ENCODE assay signal across 23 cellular contexts in the genomic region with DNA sequence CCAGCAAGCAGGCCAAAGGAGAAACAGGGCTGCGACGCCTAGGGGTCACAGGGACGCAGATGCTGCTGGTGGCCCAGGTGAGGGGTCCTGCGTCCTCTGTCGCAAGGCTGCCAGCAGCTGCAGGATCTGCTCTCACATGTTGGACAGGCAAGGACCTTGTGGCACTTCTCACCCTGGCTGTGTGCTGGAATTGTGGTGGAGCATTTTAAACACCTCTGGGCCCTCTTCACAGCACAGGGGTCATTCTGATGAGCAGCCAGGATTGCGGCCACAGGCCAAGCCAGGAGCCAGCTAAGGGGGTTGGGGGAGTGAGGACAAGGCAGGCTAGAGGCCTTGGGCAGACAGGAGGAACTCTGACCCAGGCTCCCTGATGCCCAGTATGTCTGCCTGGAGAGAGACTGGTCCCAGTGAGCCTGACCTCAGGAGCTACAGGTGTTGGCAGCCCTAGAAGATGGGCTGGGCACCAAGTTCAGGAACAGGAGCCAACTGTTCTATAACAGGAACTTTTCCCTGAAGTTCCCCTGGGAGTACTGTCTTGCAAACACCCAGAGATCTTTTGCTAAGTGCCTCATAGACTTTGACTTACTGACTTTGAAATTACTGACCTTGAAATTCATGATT. TPM values are rescaled to one million over a fixed set of nuclear protein-coding genes. Genes with fewer than 3 reads are reported as not detected.
"Had no signal": no experiment of that assay in that cellular context is flagged by ENCODE, and none has a peak within 500 bp of the region (broad histone marks: within the 10 kb centered on the region; RNA-seq: fewer than 3 reads in every experiment).

No MANE protein-coding gene starts in this region.

- H3K4me3 ChIP-seq: coronary artery, esophagus squamous epithelium, hepatocyte, mucosa of descending colon had no signal

- H3K27me3 ChIP-seq: esophagus squamous epithelium, hepatocyte had no signal

- H3K4me1 Mint-ChIP-seq: activated naive CD8-positive, alpha-beta T cell treated with anti-CD3 and anti-CD28 coated beads, Interleukin-2, amount 10 ng/mL, durations not matched to agents 7 days and 5 days; activated T-helper 17 cell treated with anti-CD3 and anti-CD28 coated beads, Interleukin-2, amount 50 U/mL, for 72 hours had no signal

- DNase-seq: activated CD4-positive, alpha-beta T cell treated with anti-CD3 and anti-CD28 coated beads for 1 hour; activated CD4-positive, alpha-beta T cell treated with anti-CD3 and anti-CD28 coated beads, Interleukin-2, amount 50 U/mL, for 4 hours; activated CD8-positive, alpha-beta memory T cell treated with anti-CD3 and anti-CD28 coated beads for 24 hours; activated CD8-positive, alpha-beta memory T cell treated with anti-CD3 and anti-CD28 coated beads, Interleukin-2, amount 50 U/mL, for 4 hours; activated naive CD4-positive, alpha-beta T cell treated with anti-CD3 and anti-CD28 coated beads for 36 hours; activated naive CD8-positive, alpha-beta T cell treated with anti-CD3 and anti-CD28 coated beads, Interleukin-2, amount 10 ng/mL, durations not matched to agents 7 days and 5 days; activated T-cell treated with anti-CD3 and anti-CD28 coated beads, Interleukin-2, amount 50 U/mL, for 24 hours; amniotic stem cell; cerebellar nuclear complex; endodermal cell; esophagus squamous epithelium; kidney glomerular epithelial cell; mesendoderm; mucosa of descending colon; stimulated activated CD4-positive, alpha-beta T cell treated with anti-CD3 and anti-CD28 coated beads, Interleukin-12 subunit alpha, Interleukin-12 subunit beta, amount 100 ng/mL, for 4 hours; stimulated activated CD4-positive, alpha-beta T cell treated with anti-CD3 and anti-CD28 coated beads, Interleukin-4, amount 100 ng/mL, for 4 hours; stimulated activated naive CD8-positive, alpha-beta T cell treated with anti-CD3 and anti-CD28 coated beads, Interleukin-15, Interleukin-2, amounts not matched to agents 100 U/mL and 50 U/mL, for 24 hours; T-helper 9 cell had no signal

- ATAC-seq: activated T-helper 17 cell treated with anti-CD3 and anti-CD28 coated beads, Interleukin-2, amount 50 U/mL, for 72 hours; mucosa of descending colon; stimulated activated naive CD8-positive, alpha-beta T cell treated with anti-CD3 and anti-CD28 coated beads, Interleukin-15, Interleukin-2, amounts not matched to agents 100 U/mL and 50 U/mL, for 24 hours had no signal

- H3K27ac Mint-ChIP-seq: activated naive CD4-positive, alpha-beta T cell treated with anti-CD3 and anti-CD28 coated beads for 36 hours; activated naive CD8-positive, alpha-beta T cell treated with anti-CD3 and anti-CD28 coated beads, Interleukin-2, amount 10 ng/mL, durations not matched to agents 7 days and 5 days; activated T-cell treated with anti-CD3 and anti-CD28 coated beads, Interleukin-2, amount 50 U/mL, for 24 hours; activated T-helper 17 cell treated with anti-CD3 and anti-CD28 coated beads, Interleukin-2, amount 50 U/mL, for 72 hours; endodermal cell had no signal

- H3K9me3 ChIP-seq: esophagus squamous epithelium, mucosa of descending colon had no signal

- H3K9me3 Mint-ChIP-seq: activated naive CD4-positive, alpha-beta T cell treated with anti-CD3 and anti-CD28 coated beads for 36 hours; activated naive CD8-positive, alpha-beta T cell treated with anti-CD3 and anti-CD28 coated beads, Interleukin-2, amount 10 ng/mL, durations not matched to agents 7 days and 5 days; activated T-cell treated with anti-CD3 and anti-CD28 coated beads, Interleukin-2, amount 50 U/mL, for 24 hours; activated T-helper 17 cell treated with anti-CD3 and anti-CD28 coated beads, Interleukin-2, amount 50 U/mL, for 72 hours; endodermal cell; neural crest cell had no signal

- H3K36me3 Mint-ChIP-seq: activated naive CD8-positive, alpha-beta T cell treated with anti-CD3 and anti-CD28 coated beads, Interleukin-2, amount 10 ng/mL, durations not matched to agents 7 days and 5 days had no signal

- H3K4me3 Mint-ChIP-seq: activated naive CD4-positive, alpha-beta T cell treated with anti-CD3 and anti-CD28 coated beads for 36 hours; activated naive CD8-positive, alpha-beta T cell treated with anti-CD3 and anti-CD28 coated beads, Interleukin-2, amount 10 ng/mL, durations not matched to agents 7 days and 5 days; activated T-cell treated with anti-CD3 and anti-CD28 coated beads, Interleukin-2, amount 50 U/mL, for 24 hours; activated T-helper 17 cell treated with anti-CD3 and anti-CD28 coated beads, Interleukin-2, amount 50 U/mL, for 72 hours; endodermal cell; neural crest cell had no signal

- H3K36me3 ChIP-seq: esophagus squamous epithelium had no signal

- H3K27ac ChIP-seq: coronary artery, esophagus squamous epithelium, hepatocyte had no signal

RNA-seq across cellular contexts. Expression of gene EFR3B, which starts 40.2 kb away (rescaled TPM):
- total RNA-seq: bronchial epithelial cell had no signal
